In genomic region chr3:49872801-49873281, GRCh38 we compare ENCODE assay signal across 15 cellular contexts. TPM values are rescaled to one million over a fixed set of nuclear protein-coding genes. Genes with fewer than 3 reads are reported as not detected.
A peak's percentile ranks its signal among the peaks of the same experiment; 100 is the strongest.
DNase-seq lines count a peak whose midpoint lies in the region; ATAC-seq and TF ChIP-seq lines count a peak whose summit lies in the region.
"Had no signal": no experiment of that assay in that cellular context is flagged by ENCODE, and none has a peak within 500 bp of the region (broad histone marks: within the 10 kb centered on the region; RNA-seq: fewer than 3 reads in every experiment).

No MANE protein-coding gene starts in this region.

- no peak overlapping the region for H3K4me2 ChIP-seq in osteoblast (ENCODE audit: insufficient read depth, low read length)
- no peak overlapping the region for H3K4me2 ChIP-seq in PC-9

- WGBS in suprapubic skin = 67% methylated on average over 3 of the region's 4 CpGs

- H3K79me2 ChIP-seq in osteoblast (ENCODE audit: insufficient read depth, low read length) (no peaks in the 10 kb centered on the region), PC-9 (ENCODE audit: low read depth) (no peaks in the 10 kb centered on the region)

- peak overlapping the region; percentile 65 for H3K27ac Mint-ChIP-seq in activated naive CD8-positive, alpha-beta T cell treated with anti-CD3 and anti-CD28 coated beads, Interleukin-2, amount 50 U/mL, for 24 hours
- H3K27ac Mint-ChIP-seq: dendritic cell treated with granulocyte-macrophage colony-stimulating factor and Interleukin-4, amounts not matched to agents 40 ng/mL and 50 ng/mL, for 4 days; T-helper 1 cell treated with Interleukin-12 subunit alpha and Interleukin-12 subunit beta and Interleukin-4 antibody, amounts not matched to agents 30 μg/mL and 1 μg/mL, for 36 hours had no signal

- no peaks in the 10 kb centered on the region for H3K9me3 ChIP-seq in osteoblast (ENCODE audit: low read depth, low read length)
- no peaks in the 10 kb centered on the region for H3K9me3 ChIP-seq in lower lobe of right lung
- no peaks in the 10 kb centered on the region for H3K9me3 ChIP-seq in PC-9 (ENCODE audit: insufficient read depth, low read depth)
- no peaks in the 10 kb centered on the region for H3K9me3 ChIP-seq in suprapubic skin
- H3K9me3 ChIP-seq: left lung, thoracic aorta had no signal

- no peak for TF ChIP-seq POLR2A in suprapubic skin (IDR thresholded peaks at IDR 0.05)

- DNase-seq in activated T-cell treated with anti-CD3 and anti-CD28 coated beads, Interleukin-2, amount 50 U/mL, for 48 hours = peak; percentile 31 to 40
- DNase-seq in activated T-cell treated with anti-CD3 and anti-CD28 coated beads for 4 hours (no peak), NAMALWA (ENCODE audit: low spot score) (peak; percentile 44), osteoblast (ENCODE audit: insufficient read length, low spot score, missing footprints) (peak; percentile 78), lower lobe of right lung (no peak), PC-9 (no peak), suprapubic skin (ENCODE audit: low spot score in 2 of 2) (no peak)
- peak; percentile 51 for DNase-seq in activated naive CD8-positive, alpha-beta T cell treated with anti-CD3 and anti-CD28 coated beads, Interleukin-2, amount 50 U/mL, for 24 hours
- DNase-seq: foreskin keratinocyte, left lung, NCI-H526 treated with DMSO at 0.1 percent for 48 hours had no signal

- H3K9me2 ChIP-seq in PC-9 (ENCODE audit: insufficient read depth) = no peaks in the 10 kb centered on the region

- no peaks in the 10 kb centered on the region for H3K36me3 Mint-ChIP-seq in activated naive CD8-positive, alpha-beta T cell treated with anti-CD3 and anti-CD28 coated beads, Interleukin-2, amount 50 U/mL, for 24 hours (ENCODE audit: low read depth)

- H3F3A ChIP-seq in PC-9 (ENCODE audit: insufficient read depth, low read depth) = no peaks in the 10 kb centered on the region

- no peaks in the 10 kb centered on the region for H3K9me3 Mint-ChIP-seq in activated naive CD8-positive, alpha-beta T cell treated with anti-CD3 and anti-CD28 coated beads, Interleukin-2, amount 50 U/mL, for 24 hours
- H3K9me3 Mint-ChIP-seq: dendritic cell treated with granulocyte-macrophage colony-stimulating factor and Interleukin-4, amounts not matched to agents 40 ng/mL and 50 ng/mL, for 4 days; T-helper 1 cell treated with Interleukin-12 subunit alpha and Interleukin-12 subunit beta and Interleukin-4 antibody, amounts not matched to agents 30 μg/mL and 1 μg/mL, for 36 hours had no signal

- no TSS peak for BruUV-seq in PC-9 (replicated peaks; lab: Mats Ljungman, UMichigan)

- H4K20me1 ChIP-seq in osteoblast (ENCODE audit: insufficient read depth, low read length) = no peaks in the 10 kb centered on the region
- no peaks in the 10 kb centered on the region for H4K20me1 ChIP-seq in PC-9 (ENCODE audit: insufficient read depth)

- H3K4me3 ChIP-seq in osteoblast (ENCODE audit: insufficient read depth, low read length) = no peak overlapping the region
- H3K4me3 ChIP-seq in lower lobe of right lung = no peak overlapping the region
- H3K4me3 ChIP-seq in PC-9 = no peak overlapping the region
- H3K4me3 ChIP-seq in suprapubic skin = no peak overlapping the region
- H3K4me3 ChIP-seq: left lung, thoracic aorta had no signal

- no peaks in the 10 kb centered on the region for H3K4me1 ChIP-seq in osteoblast (ENCODE audit: insufficient read depth, low read length)
- peaks cover 11% of the 10 kb centered on the region for H3K4me1 ChIP-seq in lower lobe of right lung
- H3K4me1 ChIP-seq in PC-9 (replicated peaks; ENCODE audit: insufficient read depth) = no peaks in the 10 kb centered on the region
- peaks cover 19% of the 10 kb centered on the region for H3K4me1 ChIP-seq in suprapubic skin
- H3K4me1 ChIP-seq: foreskin keratinocyte had no signal

- H3K4me1 Mint-ChIP-seq in activated naive CD8-positive, alpha-beta T cell treated with anti-CD3 and anti-CD28 coated beads, Interleukin-2, amount 50 U/mL, for 24 hours = peaks cover 10% of the 10 kb centered on the region

- H3K27ac ChIP-seq in osteoblast (ENCODE audit: low read depth, low read length) (no peak overlapping the region), lower lobe of right lung (no peak overlapping the region), PC-9 (no peak overlapping the region), suprapubic skin (no peak overlapping the region)
- H3K27ac ChIP-seq: foreskin keratinocyte, left lung, thoracic aorta had no signal

- no peak overlapping the region for H2AFZ ChIP-seq in osteoblast (ENCODE audit: low read length)
- H2AFZ ChIP-seq in PC-9 = no peak overlapping the region

- intact Hi-C loops in lower lobe of right lung (cut with DNase I) = no loop called here
- intact Hi-C loops in PC-9 (cut with micrococcal nuclease; ENCODE audit: unreplicated experiment) = no loop called here

- no peak for TF ChIP-seq EP300 in suprapubic skin (IDR thresholded peaks at IDR 0.05)

- ATAC-seq in activated naive CD8-positive, alpha-beta T cell treated with anti-CD3 and anti-CD28 coated beads, Interleukin-2, amount 50 U/mL, for 24 hours = peak; percentile 72
- no peak for ATAC-seq in lower lobe of right lung
- ATAC-seq: foreskin keratinocyte, left lung had no signal

- CTCF ChIA-PET in PC-9 (lab: Charles Lee) = no interaction called here

- TF ChIP-seq CTCF in osteoblast (IDR thresholded peaks at IDR 0.05; ENCODE audit: extremely low read depth, low read depth, low read length) (no peak), lower lobe of right lung (IDR thresholded peaks at IDR 0.05) (no peak), PC-9 (conservative IDR thresholded peaks at IDR 0.05) (no peak), suprapubic skin (IDR thresholded peaks at IDR 0.05) (no peak)

- H3K27me3 Mint-ChIP-seq in activated naive CD8-positive, alpha-beta T cell treated with anti-CD3 and anti-CD28 coated beads, Interleukin-2, amount 50 U/mL, for 24 hours = peaks cover 26% of the 10 kb centered on the region

- no peak overlapping the region for H3K4me3 Mint-ChIP-seq in activated naive CD8-positive, alpha-beta T cell treated with anti-CD3 and anti-CD28 coated beads, Interleukin-2, amount 50 U/mL, for 24 hours
- H3K4me3 Mint-ChIP-seq: dendritic cell treated with granulocyte-macrophage colony-stimulating factor and Interleukin-4, amounts not matched to agents 40 ng/mL and 50 ng/mL, for 4 days; T-helper 1 cell treated with Interleukin-12 subunit alpha and Interleukin-12 subunit beta and Interleukin-4 antibody, amounts not matched to agents 30 μg/mL and 1 μg/mL, for 36 hours had no signal

- H3K36me3 ChIP-seq in osteoblast (ENCODE audit: insufficient read depth, low read length) (no peaks in the 10 kb centered on the region), lower lobe of right lung (no peaks in the 10 kb centered on the region), PC-9 (ENCODE audit: low read depth) (no peaks in the 10 kb centered on the region), suprapubic skin (no peaks in the 10 kb centered on the region)
- H3K36me3 ChIP-seq: left lung, thoracic aorta had no signal

- H3K27me3 ChIP-seq in osteoblast (ENCODE audit: insufficient read depth, low read length) = peaks cover 37% of the 10 kb centered on the region
- peaks cover 36% of the 10 kb centered on the region for H3K27me3 ChIP-seq in lower lobe of right lung (ENCODE audit: low read depth)
- peaks cover under 1% of the 10 kb centered on the region; the same call in 1 of the 2 replicates for H3K27me3 ChIP-seq in PC-9 (ENCODE audit: insufficient read depth, low read depth)
- H3K27me3 ChIP-seq in suprapubic skin = peaks cover 26% of the 10 kb centered on the region

- POLR2A ChIA-PET in PC-9 (lab: Charles Lee; ENCODE audit: unreplicated experiment) = no interaction called here

RNA-seq across cellular contexts. Expression of gene CAMKV, which starts 3.1 kb away (rescaled TPM):
- not detected in 2 replicates for total RNA-seq in osteoblast
- total RNA-seq in lower lobe of right lung = not detected
- total RNA-seq in PC-9 (2021) = not detected in 2 replicates
- 1 to 10 TPM in 1 of 4 donors, not detected in 3; 2.0 TPM for total RNA-seq in suprapubic skin
- total RNA-seq: foreskin keratinocyte, left lung, posterior vena cava, thoracic aorta had no signal

RNA-seq across cellular contexts. Expression of gene TRAIP, which starts 16.5 kb away (rescaled TPM):
- total RNA-seq in osteoblast (1.4 and 2.4 TPM in 2 replicates), lower lobe of right lung (3.0 TPM), PC-9 (2021) (18.1 and 20.6 TPM in 2 replicates), suprapubic skin (1 to 10 TPM; 3.4 to 8.4 (median 4.7) TPM)

RNA-seq across cellular contexts. Expression of gene MST1R, which starts 30.8 kb away (rescaled TPM):
- total RNA-seq in osteoblast (0.72 and 1.8 TPM in 2 replicates), lower lobe of right lung (27.3 TPM), PC-9 (2021) (84.3 and 98.3 TPM in 2 replicates), suprapubic skin (100 to 1,000 TPM in 1 of 4 donors, 10 to 100 TPM in 3; 37.7 to 129 (median 53.8) TPM)

RNA-seq across cellular contexts. Expression of gene MON1A, which starts 56.8 kb away (rescaled TPM):
- 13.0 and 14.1 TPM in 2 replicates for total RNA-seq in osteoblast
- 9.7 TPM for total RNA-seq in lower lobe of right lung
- total RNA-seq in PC-9 (2021) = 4.8 and 5.5 TPM in 2 replicates
- total RNA-seq in suprapubic skin = 10 to 100 TPM in 3 of 4 donors, 1 to 10 TPM in 1; 6.2 to 15.6 (median 11.9) TPM

RNA-seq across cellular contexts. Expression of gene UBA7, which starts 59.1 kb away (rescaled TPM):
- total RNA-seq in osteoblast = 76.7 and 81.3 TPM in 2 replicates
- total RNA-seq in lower lobe of right lung = 128 TPM
- total RNA-seq in PC-9 (2021) = 48.6 and 56.5 TPM in 2 replicates
- total RNA-seq in suprapubic skin = 10 to 100 TPM; 15.3 to 54.4 (median 31.2) TPM

Comparison
In these comparisons a context has a peak if more than half of its experiments do, and no peak if none do; other contexts are left out.
1. DNase-seq: peak in activated T-cell treated with anti-CD3 and anti-CD28 coated beads, Interleukin-2, amount 50 U/mL, for 48 hours (2 of 2), NAMALWA (single experiment), activated naive CD8-positive, alpha-beta T cell treated with anti-CD3 and anti-CD28 coated beads, Interleukin-2, amount 50 U/mL, for 24 hours (single experiment) and osteoblast (single experiment); none in activated T-cell treated with anti-CD3 and anti-CD28 coated beads for 4 hours (single experiment), lower lobe of right lung (single experiment), PC-9 (0 of 2) and suprapubic skin (0 of 2).
2. RNA of gene MST1R, which starts 30.8 kb away (total RNA-seq): 84.3 to 98.3 TPM in PC-9, 37.7 to 129 TPM in suprapubic skin and 27.3 TPM in lower lobe of right lung (single experiment); 0.72 to 1.8 TPM in osteoblast; every median in the first group is over 10 times any median in the second.